Comparison of ENCODE assay signal across 18 cellular contexts in genomic region chr11:123325535-123325934, GRCh38.
DNase-seq lines count a peak whose midpoint lies in the region.
"Had no signal": no experiment of that assay in that cellular context is flagged by ENCODE, and none has a peak within 500 bp of the region (broad histone marks: within the 10 kb centered on the region; RNA-seq: fewer than 3 reads in every experiment).

No MANE protein-coding gene starts in this region.

- DNase-seq in NCI-H345 (lab: John Stamatoyannopoulos, UW) (peak; percentile 12), NCI-H345 treated with DMSO at 0.1 percent for 48 hours (lab: John Stamatoyannopoulos, UW; ENCODE audit: unreplicated experiment) (no peak), NCI-H446 treated with DMSO at 0.1 percent for 48 hours (lab: John Stamatoyannopoulos, UW) (peak; percentile 79), glomerular visceral epithelial cell (ENCODE audit: extremely low spot score) (peak; percentile 6), NCI-H1092 (lab: John Stamatoyannopoulos, UW) (no peak), T-helper 9 cell (no peak), pons (ENCODE audit: low spot score) (no peak)
- DNase-seq: EL, GF-D8, GM23248, H9, KBM-7, MM.1S, NCI-H1092 treated with DMSO at 0.1 percent for 48 hours, NCI-H2029 treated with DMSO at 0.1 percent for 48 hours, NCI-H524 treated with DMSO at 0.1 percent for 48 hours, PC-3, Right ventricle myocardium superior had no signal

Comparison
In these comparisons a context has a peak if more than half of its experiments do, and no peak if none do; other contexts are left out.
1. DNase-seq: peak in NCI-H345 (single experiment), NCI-H446 treated with DMSO at 0.1 percent for 48 hours (single experiment) and glomerular visceral epithelial cell (single experiment); none in NCI-H345 treated with DMSO at 0.1 percent for 48 hours (single experiment), NCI-H1092 (single experiment), T-helper 9 cell (single experiment) and pons (single experiment).